In the genomic region with DNA sequence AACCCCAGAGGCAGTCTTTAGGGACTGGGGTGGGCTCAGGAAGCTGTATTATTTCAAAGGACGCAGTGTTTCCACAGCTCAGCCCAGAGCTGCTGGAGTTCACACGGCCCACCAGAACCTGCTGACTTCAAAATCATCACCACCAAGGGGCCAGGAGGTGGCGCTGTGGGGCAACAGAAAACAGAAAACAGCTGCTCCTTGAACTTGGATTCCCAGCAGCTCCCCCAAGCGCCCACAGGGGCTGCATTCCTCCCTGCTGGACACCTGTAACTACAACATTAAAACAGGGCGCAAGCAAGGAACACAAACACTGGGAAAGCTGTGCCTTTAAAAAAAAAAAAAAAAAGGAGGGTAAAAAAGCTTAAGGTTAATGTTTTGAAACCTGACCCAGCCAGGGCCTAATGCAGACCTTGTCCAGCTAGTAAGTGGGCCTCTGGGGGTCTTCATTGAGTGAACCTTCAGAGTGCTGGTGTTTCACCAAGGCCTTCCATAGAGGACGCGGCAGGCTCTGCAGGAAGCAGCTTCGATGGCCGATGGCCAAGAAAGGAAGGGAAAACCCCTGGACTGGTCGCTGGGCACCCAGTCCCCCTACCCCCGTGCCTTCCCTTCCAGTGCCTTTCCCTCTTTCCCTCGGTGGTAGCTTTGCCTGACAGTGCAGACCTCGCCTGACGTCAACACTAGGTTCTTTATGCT, we compare ENCODE assay signal across 1 cellular context.
TF ChIP-seq lines count a peak whose summit lies in the region.

No MANE protein-coding gene starts in this region.

TF ChIP-seq in GM12878, 131 proteins besides CTCF, POLR2A, EP300 and RAD21:
- TF ChIP-seq, protein P1, sequence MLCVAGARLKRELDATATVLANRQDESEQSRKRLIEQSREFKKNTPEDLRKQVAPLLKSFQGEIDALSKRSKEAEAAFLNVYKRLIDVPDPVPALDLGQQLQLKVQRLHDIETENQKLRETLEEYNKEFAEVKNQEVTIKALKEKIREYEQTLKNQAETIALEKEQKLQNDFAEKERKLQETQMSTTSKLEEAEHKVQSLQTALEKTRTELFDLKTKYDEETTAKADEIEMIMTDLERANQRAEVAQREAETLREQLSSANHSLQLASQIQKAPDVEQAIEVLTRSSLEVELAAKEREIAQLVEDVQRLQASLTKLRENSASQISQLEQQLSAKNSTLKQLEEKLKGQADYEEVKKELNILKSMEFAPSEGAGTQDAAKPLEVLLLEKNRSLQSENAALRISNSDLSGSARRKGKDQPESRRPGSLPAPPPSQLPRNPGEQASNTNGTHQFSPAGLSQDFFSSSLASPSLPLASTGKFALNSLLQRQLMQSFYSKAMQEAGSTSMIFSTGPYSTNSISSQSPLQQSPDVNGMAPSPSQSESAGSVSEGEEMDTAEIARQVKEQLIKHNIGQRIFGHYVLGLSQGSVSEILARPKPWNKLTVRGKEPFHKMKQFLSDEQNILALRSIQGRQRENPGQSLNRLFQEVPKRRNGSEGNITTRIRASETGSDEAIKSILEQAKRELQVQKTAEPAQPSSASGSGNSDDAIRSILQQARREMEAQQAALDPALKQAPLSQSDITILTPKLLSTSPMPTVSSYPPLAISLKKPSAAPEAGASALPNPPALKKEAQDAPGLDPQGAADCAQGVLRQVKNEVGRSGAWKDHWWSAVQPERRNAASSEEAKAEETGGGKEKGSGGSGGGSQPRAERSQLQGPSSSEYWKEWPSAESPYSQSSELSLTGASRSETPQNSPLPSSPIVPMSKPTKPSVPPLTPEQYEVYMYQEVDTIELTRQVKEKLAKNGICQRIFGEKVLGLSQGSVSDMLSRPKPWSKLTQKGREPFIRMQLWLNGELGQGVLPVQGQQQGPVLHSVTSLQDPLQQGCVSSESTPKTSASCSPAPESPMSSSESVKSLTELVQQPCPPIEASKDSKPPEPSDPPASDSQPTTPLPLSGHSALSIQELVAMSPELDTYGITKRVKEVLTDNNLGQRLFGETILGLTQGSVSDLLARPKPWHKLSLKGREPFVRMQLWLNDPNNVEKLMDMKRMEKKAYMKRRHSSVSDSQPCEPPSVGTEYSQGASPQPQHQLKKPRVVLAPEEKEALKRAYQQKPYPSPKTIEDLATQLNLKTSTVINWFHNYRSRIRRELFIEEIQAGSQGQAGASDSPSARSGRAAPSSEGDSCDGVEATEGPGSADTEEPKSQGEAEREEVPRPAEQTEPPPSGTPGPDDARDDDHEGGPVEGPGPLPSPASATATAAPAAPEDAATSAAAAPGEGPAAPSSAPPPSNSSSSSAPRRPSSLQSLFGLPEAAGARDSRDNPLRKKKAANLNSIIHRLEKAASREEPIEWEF (IDR thresholded peaks at IDR 0.05; ENCODE audit: insufficient replicate concordance, low read depth, low read length), result no peak
- TF ChIP-seq, protein P2, sequence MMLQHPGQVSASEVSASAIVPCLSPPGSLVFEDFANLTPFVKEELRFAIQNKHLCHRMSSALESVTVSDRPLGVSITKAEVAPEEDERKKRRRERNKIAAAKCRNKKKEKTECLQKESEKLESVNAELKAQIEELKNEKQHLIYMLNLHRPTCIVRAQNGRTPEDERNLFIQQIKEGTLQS (IDR thresholded peaks at IDR 0.05; ENCODE audit: borderline replicate concordance, extremely low read depth, low read depth, low read length), result 0 out of 2 replicates have a peak, but pooled peaks have one; percentile 25
- TF ChIP-seq POU2F2 (IDR thresholded peaks at IDR 0.05; ENCODE audit: borderline replicate concordance, low read depth, low read length), result 0 out of 3 replicates have a peak, but pooled peaks have one; percentile 23
- no peak for TF ChIP-seq DPF2 (IDR thresholded peaks at IDR 0.05)
- TF ChIP-seq TCF3 (IDR thresholded peaks at IDR 0.05; ENCODE audit: borderline replicate concordance, insufficient read depth, low read depth, low read length), result 0 out of 2 replicates have a peak, but pooled peaks have one; percentile 82
- TF ChIP-seq ESRRA (IDR thresholded peaks at IDR 0.05; ENCODE audit: low read length), result 0 out of 2 replicates have a peak, but pooled peaks have one; percentile 34
- TF ChIP-seq, protein P3, sequence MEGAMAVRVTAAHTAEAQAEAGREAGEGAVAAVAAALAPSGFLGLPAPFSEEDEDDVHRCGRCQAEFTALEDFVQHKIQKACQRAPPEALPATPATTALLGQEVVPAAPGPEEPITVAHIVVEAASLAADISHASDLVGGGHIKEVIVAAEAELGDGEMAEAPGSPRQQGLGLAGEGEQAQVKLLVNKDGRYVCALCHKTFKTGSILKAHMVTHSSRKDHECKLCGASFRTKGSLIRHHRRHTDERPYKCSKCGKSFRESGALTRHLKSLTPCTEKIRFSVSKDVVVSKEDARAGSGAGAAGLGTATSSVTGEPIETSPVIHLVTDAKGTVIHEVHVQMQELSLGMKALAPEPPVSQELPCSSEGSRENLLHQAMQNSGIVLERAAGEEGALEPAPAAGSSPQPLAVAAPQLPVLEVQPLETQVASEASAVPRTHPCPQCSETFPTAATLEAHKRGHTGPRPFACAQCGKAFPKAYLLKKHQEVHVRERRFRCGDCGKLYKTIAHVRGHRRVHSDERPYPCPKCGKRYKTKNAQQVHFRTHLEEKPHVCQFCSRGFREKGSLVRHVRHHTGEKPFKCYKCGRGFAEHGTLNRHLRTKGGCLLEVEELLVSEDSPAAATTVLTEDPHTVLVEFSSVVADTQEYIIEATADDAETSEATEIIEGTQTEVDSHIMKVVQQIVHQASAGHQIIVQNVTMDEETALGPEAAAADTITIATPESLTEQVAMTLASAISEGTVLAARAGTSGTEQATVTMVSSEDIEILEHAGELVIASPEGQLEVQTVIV (IDR thresholded peaks at IDR 0.05; ENCODE audit: borderline replicate concordance, partially characterized antibody), result no peak
- TF ChIP-seq GATAD2B (conservative IDR thresholded peaks at IDR 0.05; ENCODE audit: low read depth), result no peak
- TF ChIP-seq RB1 (IDR thresholded peaks at IDR 0.05; ENCODE audit: borderline replicate concordance), result peak; percentile 56; the same call in 1 of the 2 replicates
- no peak for TF ChIP-seq STAT3 (IDR thresholded peaks at IDR 0.05; ENCODE audit: low read depth, low read length)
- TF ChIP-seq, protein P4, sequence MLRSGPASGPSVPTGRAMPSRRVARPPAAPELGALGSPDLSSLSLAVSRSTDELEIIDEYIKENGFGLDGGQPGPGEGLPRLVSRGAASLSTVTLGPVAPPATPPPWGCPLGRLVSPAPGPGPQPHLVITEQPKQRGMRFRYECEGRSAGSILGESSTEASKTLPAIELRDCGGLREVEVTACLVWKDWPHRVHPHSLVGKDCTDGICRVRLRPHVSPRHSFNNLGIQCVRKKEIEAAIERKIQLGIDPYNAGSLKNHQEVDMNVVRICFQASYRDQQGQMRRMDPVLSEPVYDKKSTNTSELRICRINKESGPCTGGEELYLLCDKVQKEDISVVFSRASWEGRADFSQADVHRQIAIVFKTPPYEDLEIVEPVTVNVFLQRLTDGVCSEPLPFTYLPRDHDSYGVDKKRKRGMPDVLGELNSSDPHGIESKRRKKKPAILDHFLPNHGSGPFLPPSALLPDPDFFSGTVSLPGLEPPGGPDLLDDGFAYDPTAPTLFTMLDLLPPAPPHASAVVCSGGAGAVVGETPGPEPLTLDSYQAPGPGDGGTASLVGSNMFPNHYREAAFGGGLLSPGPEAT (IDR thresholded peaks at IDR 0.05; ENCODE audit: low read depth), result no peak
- peak; percentile 100 for TF ChIP-seq SMC3 (IDR thresholded peaks at IDR 0.05; ENCODE audit: borderline replicate concordance, low read length)
- TF ChIP-seq BHLHE40 (IDR thresholded peaks at IDR 0.05; ENCODE audit: borderline replicate concordance in 1 of 2, low read depth in 2 of 2, low read length in 1 of 2), result no peak
- TF ChIP-seq SMAD5 (IDR thresholded peaks at IDR 0.05; ENCODE audit: low read depth), result no peak
- TF ChIP-seq FOXM1 (IDR thresholded peaks at IDR 0.05; ENCODE audit: low read depth, low read length), result 0 out of 2 replicates have a peak, but pooled peaks have one; percentile 28
- TF ChIP-seq YY1 (IDR thresholded peaks at IDR 0.05; ENCODE audit: low read depth, low read length), result peak; percentile 82
- TF ChIP-seq TCF12 (IDR thresholded peaks at IDR 0.05; ENCODE audit: low read depth, low read length), result peak; percentile 86
